12 cellular contexts compared by ENCODE assay signal in the genomic region with DNA sequence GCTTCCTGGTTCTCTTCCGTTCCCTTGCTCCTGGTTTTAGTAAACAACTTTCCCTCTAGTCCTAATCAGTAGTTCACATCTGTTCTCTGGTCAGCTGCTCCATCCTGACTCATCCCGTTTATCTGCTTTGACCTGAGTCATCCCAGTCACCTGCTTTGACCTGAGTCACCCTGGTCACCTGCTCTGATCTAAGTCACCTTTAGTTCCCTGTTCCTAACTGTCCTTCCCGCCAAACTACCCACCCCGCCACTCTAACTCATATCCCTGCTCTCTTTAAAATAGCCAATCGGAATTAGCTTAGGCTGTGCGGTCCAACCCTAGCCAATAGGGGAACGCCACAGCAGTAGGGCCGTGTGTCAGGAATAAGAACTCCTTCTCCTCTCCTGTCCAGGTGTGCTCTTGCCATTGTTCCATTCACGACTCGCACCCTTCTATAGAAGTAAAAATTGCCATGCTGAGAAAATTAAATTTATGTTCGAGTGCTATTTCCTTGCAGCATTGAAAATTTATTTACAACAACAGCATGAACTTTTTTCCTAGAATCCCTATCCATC. TPM values are rescaled to one million over a fixed set of nuclear protein-coding genes. Genes with fewer than 3 reads are reported as not detected.
DNase-seq lines count a peak whose midpoint lies in the region; ATAC-seq and TF ChIP-seq lines count a peak whose summit lies in the region.
"Had no signal": no experiment of that assay in that cellular context is flagged by ENCODE, and none has a peak within 500 bp of the region (broad histone marks: within the 10 kb centered on the region; RNA-seq: fewer than 3 reads in every experiment).

No MANE protein-coding gene starts in this region.

- ATAC-seq in activated T-cell treated with anti-CD3 and anti-CD28 coated beads, Interleukin-2, amount 50 U/mL, for 72 hours (replicated peaks in 1 of 2): peak; percentile 50 to 59
- ATAC-seq in foreskin keratinocyte (peak; percentile 71), GM18858 (IDR thresholded peaks at IDR 0.05; ENCODE audit: unreplicated experiment) (no peak)
- ATAC-seq in stimulated activated effector memory CD8-positive, alpha-beta T cell treated with anti-CD3 and anti-CD28 coated beads, Interleukin-12 subunit alpha, Interleukin-12 subunit beta, amount 100 ng/mL, for 72 hours: no peak

- H3K27me3 Mint-ChIP-seq in activated T-cell treated with anti-CD3 and anti-CD28 coated beads, Interleukin-2, amount 50 U/mL, for 72 hours (ENCODE audit: low read depth): no peaks in the 10 kb centered on the region
- H3K27me3 Mint-ChIP-seq in activated T-cell treated with anti-CD3 and anti-CD28 coated beads, Interleukin-2, amount 50 U/mL, for 24 hours: no peaks in the 10 kb centered on the region

- peaks cover 11% of the 10 kb centered on the region for H3K9me3 ChIP-seq in WERI-Rb-1 (ENCODE audit: severe bottlenecking)

- TF ChIP-seq CTCF in WERI-Rb-1 (IDR thresholded peaks at IDR 0.05; ENCODE audit: low read depth, low read length): no peak
- TF ChIP-seq CTCF in foreskin keratinocyte (conservative IDR thresholded peaks at IDR 0.05): no peak

- no peak overlapping the region for H3K4me3 Mint-ChIP-seq in activated T-cell treated with anti-CD3 and anti-CD28 coated beads, Interleukin-2, amount 50 U/mL, for 72 hours
- no peak overlapping the region for H3K4me3 Mint-ChIP-seq in activated T-cell treated with anti-CD3 and anti-CD28 coated beads, Interleukin-2, amount 50 U/mL, for 24 hours
- H3K4me3 Mint-ChIP-seq in stimulated activated effector memory CD8-positive, alpha-beta T cell treated with anti-CD3 and anti-CD28 coated beads, Interleukin-12 subunit alpha, Interleukin-12 subunit beta, amount 100 ng/mL, for 72 hours: no peak overlapping the region

- H3K4me1 ChIP-seq in foreskin keratinocyte: no peaks in the 10 kb centered on the region

- H3K36me3 Mint-ChIP-seq in activated T-cell treated with anti-CD3 and anti-CD28 coated beads, Interleukin-2, amount 50 U/mL, for 72 hours (ENCODE audit: insufficient read depth in 2 of 2): peaks cover 2 to 6% of the 10 kb centered on the region in 2 donors
- H3K36me3 Mint-ChIP-seq in activated T-cell treated with anti-CD3 and anti-CD28 coated beads, Interleukin-2, amount 50 U/mL, for 24 hours (ENCODE audit: low read depth): no peaks in the 10 kb centered on the region
- no peaks in the 10 kb centered on the region for H3K36me3 Mint-ChIP-seq in stimulated activated effector memory CD8-positive, alpha-beta T cell treated with anti-CD3 and anti-CD28 coated beads, Interleukin-12 subunit alpha, Interleukin-12 subunit beta, amount 100 ng/mL, for 72 hours

- peak overlapping the region; percentile 41 for H3K27ac Mint-ChIP-seq in activated T-cell treated with anti-CD3 and anti-CD28 coated beads, Interleukin-2, amount 50 U/mL, for 72 hours
- H3K27ac Mint-ChIP-seq in activated T-cell treated with anti-CD3 and anti-CD28 coated beads, Interleukin-2, amount 50 U/mL, for 24 hours: no peak overlapping the region
- H3K27ac Mint-ChIP-seq in stimulated activated effector memory CD8-positive, alpha-beta T cell treated with anti-CD3 and anti-CD28 coated beads, Interleukin-12 subunit alpha, Interleukin-12 subunit beta, amount 100 ng/mL, for 72 hours: peak overlapping the region; percentile 70

- H3K27me3 ChIP-seq in WERI-Rb-1 (ENCODE audit: insufficient read depth, low read depth, severe bottlenecking) (no peaks in the 10 kb centered on the region), foreskin keratinocyte (peaks cover 5% of the 10 kb centered on the region)
- H3K27me3 ChIP-seq: brain microvascular endothelial cell had no signal

- no peaks in the 10 kb centered on the region for H3K36me3 ChIP-seq in WERI-Rb-1
- H3K36me3 ChIP-seq: brain microvascular endothelial cell had no signal

- H3K9me3 Mint-ChIP-seq in activated T-cell treated with anti-CD3 and anti-CD28 coated beads, Interleukin-2, amount 50 U/mL, for 72 hours: peaks cover 0 to 9% of the 10 kb centered on the region in 2 donors
- peaks cover 8% of the 10 kb centered on the region for H3K9me3 Mint-ChIP-seq in activated T-cell treated with anti-CD3 and anti-CD28 coated beads, Interleukin-2, amount 50 U/mL, for 24 hours
- no peaks in the 10 kb centered on the region for H3K9me3 Mint-ChIP-seq in stimulated activated effector memory CD8-positive, alpha-beta T cell treated with anti-CD3 and anti-CD28 coated beads, Interleukin-12 subunit alpha, Interleukin-12 subunit beta, amount 100 ng/mL, for 72 hours

- H3K4me1 Mint-ChIP-seq in activated T-cell treated with anti-CD3 and anti-CD28 coated beads, Interleukin-2, amount 50 U/mL, for 72 hours (ENCODE audit: low read depth): peaks cover 25% of the 10 kb centered on the region
- H3K4me1 Mint-ChIP-seq in activated T-cell treated with anti-CD3 and anti-CD28 coated beads, Interleukin-2, amount 50 U/mL, for 24 hours (ENCODE audit: low read depth): peaks cover 18% of the 10 kb centered on the region
- peaks cover 8% of the 10 kb centered on the region for H3K4me1 Mint-ChIP-seq in stimulated activated effector memory CD8-positive, alpha-beta T cell treated with anti-CD3 and anti-CD28 coated beads, Interleukin-12 subunit alpha, Interleukin-12 subunit beta, amount 100 ng/mL, for 72 hours

- H3K4me3 ChIP-seq in WERI-Rb-1 (ENCODE audit: low read depth, low read length): no peak overlapping the region

- H3K27ac ChIP-seq in WERI-Rb-1 (peak overlapping the region; percentile 42), foreskin keratinocyte (no peak overlapping the region)

- DNase-seq in activated T-cell treated with anti-CD3 and anti-CD28 coated beads, Interleukin-2, amount 50 U/mL, for 72 hours: peak; percentile 17 to 22
- no peak for DNase-seq in activated T-cell treated with anti-CD3 and anti-CD28 coated beads, Interleukin-2, amount 50 U/mL, for 24 hours
- peak; percentile 70 for DNase-seq in WERI-Rb-1
- DNase-seq in foreskin keratinocyte: peak; percentile 42 to 66
- no peak for DNase-seq in stimulated activated effector memory CD8-positive, alpha-beta T cell treated with anti-CD3 and anti-CD28 coated beads, Interleukin-12 subunit alpha, Interleukin-12 subunit beta, amount 100 ng/mL, for 72 hours (ENCODE audit: low spot score in 2 of 2)
- no peak for DNase-seq in mesenteric fat pad (ENCODE audit: low spot score)
- no peak for DNase-seq in dedifferentiated amniotic fluid mesenchymal stem cell (ENCODE audit: extremely low spot score)
- DNase-seq: ACHN, brain microvascular endothelial cell, NCI-H1930 had no signal

RNA-seq across cellular contexts. Expression of a gene that starts 3.1 kb away (rescaled TPM):
- not detected for total RNA-seq in activated T-cell treated with anti-CD3 and anti-CD28 coated beads, Interleukin-2, amount 50 U/mL, for 72 hours
- total RNA-seq in foreskin keratinocyte (not detected in 2 replicates), mesenteric fat pad (not detected)
- polyA plus RNA-seq in foreskin keratinocyte: not detected in 2 replicates
- total RNA-seq: Daoy had no signal

RNA-seq across cellular contexts. Expression of a gene that starts 22.6 kb away (rescaled TPM):
- not detected for total RNA-seq in activated T-cell treated with anti-CD3 and anti-CD28 coated beads, Interleukin-2, amount 50 U/mL, for 72 hours
- total RNA-seq in foreskin keratinocyte (not detected in 2 replicates), mesenteric fat pad (85.2 TPM)
- polyA plus RNA-seq in foreskin keratinocyte: 0.03 and 0.04 TPM in 2 replicates

RNA-seq across cellular contexts. Expression of a gene that starts 36.2 kb away (rescaled TPM):
- under 1 TPM; 0.86 TPM for total RNA-seq in activated T-cell treated with anti-CD3 and anti-CD28 coated beads, Interleukin-2, amount 50 U/mL, for 72 hours
- total RNA-seq in foreskin keratinocyte: 0.03 TPM in 1 of 2 replicates, not detected in the other
- polyA plus RNA-seq in foreskin keratinocyte: 0.01 TPM in 1 of 2 replicates, not detected in the other
- total RNA-seq in mesenteric fat pad: 1.3 TPM
- total RNA-seq: Daoy had no signal

Comparison
In these comparisons a context has a peak if more than half of its experiments do, and no peak if none do; other contexts are left out.
1. DNase-seq: peak in activated T-cell treated with anti-CD3 and anti-CD28 coated beads, Interleukin-2, amount 50 U/mL, for 72 hours (2 of 2), WERI-Rb-1 (single experiment) and foreskin keratinocyte (2 of 2); none in activated T-cell treated with anti-CD3 and anti-CD28 coated beads, Interleukin-2, amount 50 U/mL, for 24 hours (single experiment), stimulated activated effector memory CD8-positive, alpha-beta T cell treated with anti-CD3 and anti-CD28 coated beads, Interleukin-12 subunit alpha, Interleukin-12 subunit beta, amount 100 ng/mL, for 72 hours (0 of 2), mesenteric fat pad (single experiment) and dedifferentiated amniotic fluid mesenchymal stem cell (single experiment).
2. ATAC-seq: peak in activated T-cell treated with anti-CD3 and anti-CD28 coated beads, Interleukin-2, amount 50 U/mL, for 72 hours (2 of 2) and foreskin keratinocyte (single experiment); none in stimulated activated effector memory CD8-positive, alpha-beta T cell treated with anti-CD3 and anti-CD28 coated beads, Interleukin-12 subunit alpha, Interleukin-12 subunit beta, amount 100 ng/mL, for 72 hours (single experiment) and GM18858 (single experiment).
3. RNA of a gene that starts 22.6 kb away (total RNA-seq): 85.2 TPM in mesenteric fat pad (single experiment); not detected in activated T-cell treated with anti-CD3 and anti-CD28 coated beads, Interleukin-2, amount 50 U/mL, for 72 hours and not detected in foreskin keratinocyte; every median in the first group is over 10 times any median in the second.